Comparison of ENCODE assay signal across 1 cellular context in the genomic region with DNA sequence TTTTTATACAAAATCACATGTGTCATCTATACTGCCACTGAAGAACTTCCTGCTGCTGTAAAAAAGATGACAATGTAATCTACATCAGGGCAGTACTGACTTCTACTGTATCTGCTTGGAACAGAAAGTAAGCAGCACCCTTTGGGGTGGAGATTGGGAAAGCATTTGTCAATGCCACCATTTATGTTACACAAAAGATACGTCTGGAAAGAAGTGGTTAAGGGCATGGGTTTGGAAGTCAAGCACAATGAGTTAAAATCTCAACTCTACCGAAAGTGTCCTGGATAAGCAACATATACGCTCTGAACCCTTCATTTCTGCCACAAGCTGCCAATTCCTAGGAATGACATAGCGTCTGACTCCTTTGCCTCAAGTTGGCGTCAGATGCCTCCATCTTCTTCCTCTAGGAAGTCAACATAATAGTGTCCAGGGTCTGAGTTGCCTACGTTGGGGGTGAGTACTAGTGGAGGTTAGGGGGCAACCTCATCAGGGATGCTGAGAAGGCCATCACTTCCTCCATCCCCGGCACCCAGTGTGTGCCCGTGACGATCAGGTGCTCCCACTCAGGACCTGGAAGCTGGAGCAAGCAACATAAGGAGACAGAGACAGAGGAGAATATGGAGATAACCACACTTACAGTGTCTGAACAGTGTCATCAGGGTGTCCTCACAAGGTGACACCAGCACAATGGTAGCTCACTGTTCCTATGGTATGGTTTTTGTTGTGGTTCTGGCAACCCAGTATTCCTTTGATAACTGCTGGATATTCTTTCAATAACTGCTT.
TF ChIP-seq lines count a peak whose summit lies in the region.

No MANE protein-coding gene starts in this region.

TF ChIP-seq in K562, 482 proteins besides CTCF, POLR2A, EP300 and RAD21 (continued from another document and continues in another):
- TF ChIP-seq FOSL1 (tag; conservative IDR thresholded peaks at IDR 0.05) (no peak), POLR2AphosphoS2 (IDR thresholded peaks at IDR 0.05; ENCODE audit: low read length) (no peak), NFIC (IDR thresholded peaks at IDR 0.05) (peak; percentile 85), ZNF589 (CRISPR knock-in tag; IDR thresholded peaks at IDR 0.05; ENCODE audit: low read depth) (peak; percentile 73; the same call in 1 of the 2 replicates), KLF13 (tag; IDR thresholded peaks at IDR 0.05; ENCODE audit: borderline replicate concordance, low read depth) (no peak), ETS2 (tag; IDR thresholded peaks at IDR 0.05; ENCODE audit: borderline replicate concordance, poor library complexity, severe bottlenecking) (no peak), SMAD4 (CRISPR knock-in tag; conservative IDR thresholded peaks at IDR 0.05) (peak; percentile 64), NCOA6 (IDR thresholded peaks at IDR 0.05) (no peak), ERF (CRISPR knock-in tag; IDR thresholded peaks at IDR 0.05) (no peak), ZNF699 (CRISPR knock-in tag; IDR thresholded peaks at IDR 0.05; ENCODE audit: insufficient replicate concordance) (no peak), ZNF280A (IDR thresholded peaks at IDR 0.05; ENCODE audit: low read depth, partially characterized antibody) (no peak), HSF4 (CRISPR knock-in tag; IDR thresholded peaks at IDR 0.05; ENCODE audit: borderline replicate concordance) (peak; percentile 56; the same call in 1 of the 2 replicates), KDM1A (IDR thresholded peaks at IDR 0.05) (peak; percentile 87 to 88), ARHGAP35 (IDR thresholded peaks at IDR 0.05; ENCODE audit: partially characterized antibody) (no peak), SREBF2 (CRISPR knock-in tag; IDR thresholded peaks at IDR 0.05) (no peak), HINFP (tag; conservative IDR thresholded peaks at IDR 0.05; ENCODE audit: low read depth) (no peak), SMC3 (conservative IDR thresholded peaks at IDR 0.05; ENCODE audit: insufficient read depth, low read depth, low read length) (no peak), DMBX1 (CRISPR knock-in tag; IDR thresholded peaks at IDR 0.05; ENCODE audit: borderline replicate concordance) (peak; percentile 76), MITF (IDR thresholded peaks at IDR 0.05) (no peak), ZNF583 (CRISPR knock-in tag; IDR thresholded peaks at IDR 0.05) (no peak), TAF9B (IDR thresholded peaks at IDR 0.05; ENCODE audit: partially characterized antibody) (no peak)
- TF ChIP-seq, protein P1, sequence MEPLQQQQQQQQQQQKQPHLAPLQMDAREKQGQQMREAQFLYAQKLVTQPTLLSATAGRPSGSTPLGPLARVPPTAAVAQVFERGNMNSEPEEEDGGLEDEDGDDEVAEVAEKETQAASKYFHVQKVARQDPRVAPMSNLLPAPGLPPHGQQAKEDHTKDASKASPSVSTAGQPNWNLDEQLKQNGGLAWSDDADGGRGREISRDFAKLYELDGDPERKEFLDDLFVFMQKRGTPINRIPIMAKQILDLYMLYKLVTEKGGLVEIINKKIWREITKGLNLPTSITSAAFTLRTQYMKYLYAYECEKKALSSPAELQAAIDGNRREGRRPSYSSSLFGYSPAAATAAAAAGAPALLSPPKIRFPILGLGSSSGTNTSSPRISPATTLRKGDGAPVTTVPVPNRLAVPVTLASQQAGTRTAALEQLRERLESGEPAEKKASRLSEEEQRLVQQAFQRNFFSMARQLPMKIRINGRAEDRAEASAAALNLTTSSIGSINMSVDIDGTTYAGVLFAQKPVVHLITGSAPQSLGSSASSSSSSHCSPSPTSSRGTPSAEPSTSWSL (CRISPR knock-in tag; IDR thresholded peaks at IDR 0.05; ENCODE audit: borderline replicate concordance): no peak
- TF ChIP-seq, protein P2, sequence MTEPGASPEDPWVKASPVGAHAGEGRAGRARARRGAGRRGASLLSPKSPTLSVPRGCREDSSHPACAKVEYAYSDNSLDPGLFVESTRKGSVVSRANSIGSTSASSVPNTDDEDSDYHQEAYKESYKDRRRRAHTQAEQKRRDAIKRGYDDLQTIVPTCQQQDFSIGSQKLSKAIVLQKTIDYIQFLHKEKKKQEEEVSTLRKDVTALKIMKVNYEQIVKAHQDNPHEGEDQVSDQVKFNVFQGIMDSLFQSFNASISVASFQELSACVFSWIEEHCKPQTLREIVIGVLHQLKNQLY (CRISPR knock-in tag; conservative IDR thresholded peaks at IDR 0.05): no peak
- TF ChIP-seq, protein P3, sequence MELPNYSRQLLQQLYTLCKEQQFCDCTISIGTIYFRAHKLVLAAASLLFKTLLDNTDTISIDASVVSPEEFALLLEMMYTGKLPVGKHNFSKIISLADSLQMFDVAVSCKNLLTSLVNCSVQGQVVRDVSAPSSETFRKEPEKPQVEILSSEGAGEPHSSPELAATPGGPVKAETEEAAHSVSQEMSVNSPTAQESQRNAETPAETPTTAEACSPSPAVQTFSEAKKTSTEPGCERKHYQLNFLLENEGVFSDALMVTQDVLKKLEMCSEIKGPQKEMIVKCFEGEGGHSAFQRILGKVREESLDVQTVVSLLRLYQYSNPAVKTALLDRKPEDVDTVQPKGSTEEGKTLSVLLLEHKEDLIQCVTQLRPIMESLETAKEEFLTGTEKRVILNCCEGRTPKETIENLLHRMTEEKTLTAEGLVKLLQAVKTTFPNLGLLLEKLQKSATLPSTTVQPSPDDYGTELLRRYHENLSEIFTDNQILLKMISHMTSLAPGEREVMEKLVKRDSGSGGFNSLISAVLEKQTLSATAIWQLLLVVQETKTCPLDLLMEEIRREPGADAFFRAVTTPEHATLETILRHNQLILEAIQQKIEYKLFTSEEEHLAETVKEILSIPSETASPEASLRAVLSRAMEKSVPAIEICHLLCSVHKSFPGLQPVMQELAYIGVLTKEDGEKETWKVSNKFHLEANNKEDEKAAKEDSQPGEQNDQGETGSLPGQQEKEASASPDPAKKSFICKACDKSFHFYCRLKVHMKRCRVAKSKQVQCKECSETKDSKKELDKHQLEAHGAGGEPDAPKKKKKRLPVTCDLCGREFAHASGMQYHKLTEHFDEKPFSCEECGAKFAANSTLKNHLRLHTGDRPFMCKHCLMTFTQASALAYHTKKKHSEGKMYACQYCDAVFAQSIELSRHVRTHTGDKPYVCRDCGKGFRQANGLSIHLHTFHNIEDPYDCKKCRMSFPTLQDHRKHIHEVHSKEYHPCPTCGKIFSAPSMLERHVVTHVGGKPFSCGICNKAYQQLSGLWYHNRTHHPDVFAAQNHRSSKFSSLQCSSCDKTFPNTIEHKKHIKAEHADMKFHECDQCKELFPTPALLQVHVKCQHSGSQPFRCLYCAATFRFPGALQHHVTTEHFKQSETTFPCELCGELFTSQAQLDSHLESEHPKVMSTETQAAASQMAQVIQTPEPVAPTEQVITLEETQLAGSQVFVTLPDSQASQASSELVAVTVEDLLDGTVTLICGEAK (IDR thresholded peaks at IDR 0.05): no peak
- TF ChIP-seq, protein P3 (CRISPR knock-in tag; IDR thresholded peaks at IDR 0.05): no peak
